ENCODE assay signal across 12 cellular contexts in genomic region chr2:133953524-133953923, GRCh38.
DNase-seq lines count a peak whose midpoint lies in the region; ATAC-seq lines count a peak whose summit lies in the region.
"Had no signal": no experiment of that assay in that cellular context is flagged by ENCODE, and none has a peak within 500 bp of the region (broad histone marks: within the 10 kb centered on the region; RNA-seq: fewer than 3 reads in every experiment).

No MANE protein-coding gene starts in this region.

- H3K36me3 ChIP-seq in aorta (ENCODE audit: control insufficient read depth in 1 of 2, insufficient read depth in 2 of 2, low read length in 1 of 2), result no peaks in the 10 kb centered on the region
- H3K36me3 ChIP-seq: cardiac muscle cell had no signal

- peaks cover 0 to 4% of the 10 kb centered on the region in 2 donors for H3K9me3 Mint-ChIP-seq in stimulated activated naive B cell treated with anti-CD40 and anti-IgM and Interleukin-4, amounts not matched to agents 10 μg/mL and 1 μg/mL and 100 μg/mL, for 72 hours
- H3K9me3 Mint-ChIP-seq: H9 had no signal

- H3K27ac ChIP-seq in aorta (ENCODE audit: low read depth in 1 of 2, low read length in 2 of 2), result no peak overlapping the region
- H3K27ac ChIP-seq: cardiac muscle cell had no signal

- peak; percentile 47 for DNase-seq in stimulated activated naive B cell treated with anti-CD40 and anti-IgM and Interleukin-4, amounts not matched to agents 10 μg/mL and 1 μg/mL and 100 μg/mL, for 72 hours
- DNase-seq in posterior cingulate gyrus (no peak), aorta (no peak), NCI-H446 treated with DMSO at 0.1 percent for 48 hours (lab: John Stamatoyannopoulos, UW) (no peak)
- DNase-seq: activated T-cell treated with anti-CD3 and anti-CD28 coated beads, Interleukin-2, amount 50 U/mL, for 1 hour; DMS53; H9; NK-92 treated with Interleukin-12 subunit alpha and Interleukin-12 subunit beta, amount 100 ng/mL, for 24 hours had no signal

- no peak overlapping the region for H3K4me3 Mint-ChIP-seq in stimulated activated naive B cell treated with anti-CD40 and anti-IgM and Interleukin-4, amounts not matched to agents 10 μg/mL and 1 μg/mL and 100 μg/mL, for 72 hours
- H3K4me3 Mint-ChIP-seq: H9 had no signal

- H3K27ac Mint-ChIP-seq in stimulated activated naive B cell treated with anti-CD40 and anti-IgM and Interleukin-4, amounts not matched to agents 10 μg/mL and 1 μg/mL and 100 μg/mL, for 72 hours, result no peak overlapping the region

- peaks cover 37 to 70% of the 10 kb centered on the region in 2 donors for H3K4me1 Mint-ChIP-seq in stimulated activated naive B cell treated with anti-CD40 and anti-IgM and Interleukin-4, amounts not matched to agents 10 μg/mL and 1 μg/mL and 100 μg/mL, for 72 hours
- H3K4me1 Mint-ChIP-seq: H9 had no signal

- H3K9me3 ChIP-seq in aorta (ENCODE audit: control insufficient read depth, low read length), result no peaks in the 10 kb centered on the region

- WGBS in aorta, 2 donors, result 73 to 87% methylated on average over 4 of the region's 4 CpGs

- ATAC-seq in GM19395 (IDR thresholded peaks at IDR 0.05; ENCODE audit: unreplicated experiment) (peak; percentile 64), HG02798 (IDR thresholded peaks at IDR 0.05; ENCODE audit: poor library complexity, unreplicated experiment) (peak; percentile 83), HG03565 (IDR thresholded peaks at IDR 0.05; ENCODE audit: unreplicated experiment) (peak; percentile 61), aorta (ENCODE audit: low FRiP score) (no peak)
- peak; percentile 73 to 75 for ATAC-seq in stimulated activated naive B cell treated with anti-CD40 and anti-IgM and Interleukin-4, amounts not matched to agents 10 μg/mL and 1 μg/mL and 100 μg/mL, for 72 hours (replicated peaks)

- no peaks in the 10 kb centered on the region for H3K4me1 ChIP-seq in aorta (ENCODE audit: control insufficient read depth in 1 of 2, insufficient read depth in 2 of 2, low read length in 2 of 2)

- no peaks in the 10 kb centered on the region for H3K36me3 Mint-ChIP-seq in stimulated activated naive B cell treated with anti-CD40 and anti-IgM and Interleukin-4, amounts not matched to agents 10 μg/mL and 1 μg/mL and 100 μg/mL, for 72 hours

- H3K27me3 ChIP-seq in aorta (ENCODE audit: control insufficient read depth in 1 of 2, insufficient read depth in 2 of 2, low read length in 1 of 2), result no peaks in the 10 kb centered on the region
- H3K27me3 ChIP-seq: cardiac muscle cell had no signal

- intact Hi-C loops in posterior cingulate gyrus (cut with DNase I), result no loop called here
- intact Hi-C loops in aorta (cut with DNase I), result no loop called here

- H3K4me3 ChIP-seq in aorta (ENCODE audit: low read length in 2 of 2), result no peak overlapping the region
- H3K4me3 ChIP-seq: cardiac muscle cell had no signal

- peaks cover 0 to 8% of the 10 kb centered on the region in 2 donors for H3K27me3 Mint-ChIP-seq in stimulated activated naive B cell treated with anti-CD40 and anti-IgM and Interleukin-4, amounts not matched to agents 10 μg/mL and 1 μg/mL and 100 μg/mL, for 72 hours
